9 cellular contexts compared by ENCODE assay signal in genomic region chr3:16907245-16907644, GRCh38. TPM values are rescaled to one million over a fixed set of nuclear protein-coding genes. Genes with fewer than 3 reads are reported as not detected.
DNase-seq lines count a peak whose midpoint lies in the region; ATAC-seq and TF ChIP-seq lines count a peak whose summit lies in the region.
"Had no signal": no experiment of that assay in that cellular context is flagged by ENCODE, and none has a peak within 500 bp of the region (broad histone marks: within the 10 kb centered on the region; RNA-seq: fewer than 3 reads in every experiment).

No MANE protein-coding gene starts in this region.

- no peak for TF ChIP-seq POLR2A in uterus (IDR thresholded peaks at IDR 0.05)
- TF ChIP-seq POLR2A in suprapubic skin (IDR thresholded peaks at IDR 0.05): no peak

- ATAC-seq in HG03060 (IDR thresholded peaks at IDR 0.05; ENCODE audit: low read depth, unreplicated experiment) (peak; percentile 45), HG03439 (IDR thresholded peaks at IDR 0.05; ENCODE audit: unreplicated experiment) (no peak)

- intact Hi-C loops in cardiac septum (cut with DNase I): no loop called here
- intact Hi-C loops in uterus (cut with DNase I; ENCODE audit: low total_unique reads): no loop called here

- peak overlapping the region; percentile 6 for H3K27ac ChIP-seq in cardiac muscle cell
- H3K27ac ChIP-seq in uterus: peak overlapping the region; percentile 18 to 58
- H3K27ac ChIP-seq in suprapubic skin: no peak overlapping the region

- no peak for TF ChIP-seq EP300 in suprapubic skin (IDR thresholded peaks at IDR 0.05)

- no peak for TF ChIP-seq CTCF in cardiac muscle cell (IDR thresholded peaks at IDR 0.05; ENCODE audit: low read depth, low read length)
- no peak for TF ChIP-seq CTCF in uterus (IDR thresholded peaks at IDR 0.05)
- no peak for TF ChIP-seq CTCF in suprapubic skin (IDR thresholded peaks at IDR 0.05)

- H3K4me1 ChIP-seq in cardiac muscle cell (ENCODE audit: low read depth) (peaks cover 66% of the 10 kb centered on the region), uterus (no peaks in the 10 kb centered on the region), suprapubic skin (peaks cover 17% of the 10 kb centered on the region)

- H3K9me3 ChIP-seq in cardiac muscle cell (ENCODE audit: low read depth): no peaks in the 10 kb centered on the region
- no peaks in the 10 kb centered on the region for H3K9me3 ChIP-seq in uterus
- no peaks in the 10 kb centered on the region for H3K9me3 ChIP-seq in suprapubic skin

- H3K4me3 ChIP-seq in cardiac muscle cell (no peak overlapping the region), uterus (no peak overlapping the region), suprapubic skin (no peak overlapping the region)

- in situ Hi-C loops in KBM-7 (cut with MboI; ENCODE audit: low pct_unique_long_range_greater_than_20kb, low sequenced_read_pairs): no loop called here

- H3K36me3 ChIP-seq in cardiac muscle cell (no peaks in the 10 kb centered on the region), uterus (no peaks in the 10 kb centered on the region), suprapubic skin (no peaks in the 10 kb centered on the region)

- DNase-seq in cardiac muscle cell (ENCODE audit: low read depth in 1 of 2, low spot score in 1 of 2) (peak in 1 of 2 donors; percentile 16), cardiac septum (ENCODE audit: low spot score) (no peak), astrocyte of the hippocampus (ENCODE audit: low read depth, low spot score) (peak; percentile 35), uterus (no peak), KBM-7 (no peak), suprapubic skin (ENCODE audit: low spot score in 2 of 2) (no peak)
- DNase-seq: glutamatergic neuron had no signal

- no peaks in the 10 kb centered on the region for H3K27me3 ChIP-seq in cardiac muscle cell
- no peaks in the 10 kb centered on the region for H3K27me3 ChIP-seq in uterus
- H3K27me3 ChIP-seq in suprapubic skin: no peaks in the 10 kb centered on the region

RNA-seq across cellular contexts. Expression of gene PLCL2, which starts 22.5 kb away (rescaled TPM):
- 34.8 and 49.1 TPM in 2 replicates for total RNA-seq in cardiac muscle cell
- polyA plus RNA-seq in cardiac muscle cell: 17.3 and 30.4 TPM in 2 replicates
- total RNA-seq in cardiac septum: 27.0 TPM
- 10 to 100 TPM in 3 of 4 donors, 1 to 10 TPM in 1; 9.7 to 63.0 (median 19.5) TPM for total RNA-seq in uterus
- total RNA-seq in suprapubic skin: 1 to 10 TPM; 1.5 to 4.2 (median 1.9) TPM
